ENCODE assay signal across 13 cellular contexts in genomic region chr17:77182773-77183172, GRCh38. TPM values are rescaled to one million over a fixed set of nuclear protein-coding genes. Genes with fewer than 3 reads are reported as not detected.
A peak's percentile ranks its signal among the peaks of the same experiment; 100 is the strongest.
DNase-seq lines count a peak whose midpoint lies in the region; TF ChIP-seq lines count a peak whose summit lies in the region.
"Had no signal": no experiment of that assay in that cellular context is flagged by ENCODE, and none has a peak within 500 bp of the region (broad histone marks: within the 10 kb centered on the region; RNA-seq: fewer than 3 reads in every experiment).

No MANE protein-coding gene starts in this region.

- no peaks in the 10 kb centered on the region for H3K79me1 ChIP-seq in trophoblast cell (ENCODE audit: low read length)

- no peak overlapping the region for H2AK5ac ChIP-seq in trophoblast cell (ENCODE audit: low read length)

- peaks cover 40% of the 10 kb centered on the region for H3K4me1 Mint-ChIP-seq in activated CD4-positive, alpha-beta T cell treated with anti-CD3 and anti-CD28 coated beads, Interleukin-2, amount 10 ng/mL, durations not matched to agents 24 days and 14 days
- peaks cover 51% of the 10 kb centered on the region for H3K4me1 Mint-ChIP-seq in dendritic cell treated with granulocyte-macrophage colony-stimulating factor and Interleukin-4, amounts not matched to agents 40 ng/mL and 50 ng/mL, for 4 days (ENCODE audit: low read depth)

- TF ChIP-seq CTCF in OCI-LY3 (IDR thresholded peaks at IDR 0.05; ENCODE audit: low read depth, low read length) (no peak), colonic mucosa (IDR thresholded peaks at IDR 0.05) (no peak)

- no peak overlapping the region for H2BK120ac ChIP-seq in trophoblast cell (ENCODE audit: insufficient read depth, low read length, poor library complexity)

- H3K4me2 ChIP-seq in OCI-LY3 (ENCODE audit: low read length) = peak overlapping the region; percentile 30; the same call in 1 of the 2 replicates
- no peak overlapping the region for H3K4me2 ChIP-seq in trophoblast cell (ENCODE audit: low read length)
- H3K4me2 ChIP-seq: A549 had no signal

- no peak overlapping the region for H2BK5ac ChIP-seq in trophoblast cell (ENCODE audit: low read depth, low read length, poor library complexity)

- H3K36me3 ChIP-seq in OCI-LY3 (replicated peaks; ENCODE audit: low read depth, low read length) = peaks cover 3% of the 10 kb centered on the region
- H3K36me3 ChIP-seq in trophoblast cell (ENCODE audit: control insufficient read depth in 1 of 2, insufficient read depth in 2 of 2, low read length in 2 of 2) = no peaks in the 10 kb centered on the region
- no peaks in the 10 kb centered on the region for H3K36me3 ChIP-seq in colonic mucosa
- H3K36me3 ChIP-seq: thoracic aorta had no signal

- no peak overlapping the region for H3K23ac ChIP-seq in trophoblast cell (ENCODE audit: low read length)

- H3K79me2 ChIP-seq in OCI-LY3 (ENCODE audit: low read length) (peaks cover 72% of the 10 kb centered on the region), trophoblast cell (ENCODE audit: control insufficient read depth, insufficient read depth, low read length, poor library complexity) (peaks cover 3% of the 10 kb centered on the region)

- peaks cover 28% of the 10 kb centered on the region for H3K36me3 Mint-ChIP-seq in activated CD4-positive, alpha-beta T cell treated with anti-CD3 and anti-CD28 coated beads, Interleukin-2, amount 10 ng/mL, durations not matched to agents 24 days and 14 days (ENCODE audit: low read depth)
- peaks cover 46% of the 10 kb centered on the region for H3K36me3 Mint-ChIP-seq in dendritic cell treated with granulocyte-macrophage colony-stimulating factor and Interleukin-4, amounts not matched to agents 40 ng/mL and 50 ng/mL, for 4 days (ENCODE audit: low read depth)

- H2AFZ ChIP-seq in OCI-LY3 (ENCODE audit: low read depth, low read length) (no peak overlapping the region), trophoblast cell (ENCODE audit: insufficient read depth, low read length, poor library complexity) (no peak overlapping the region)

- peak overlapping the region; percentile 90 for H3K27ac Mint-ChIP-seq in activated CD4-positive, alpha-beta T cell treated with anti-CD3 and anti-CD28 coated beads, Interleukin-2, amount 10 ng/mL, durations not matched to agents 24 days and 14 days
- peak overlapping the region; percentile 61 for H3K27ac Mint-ChIP-seq in dendritic cell treated with granulocyte-macrophage colony-stimulating factor and Interleukin-4, amounts not matched to agents 40 ng/mL and 50 ng/mL, for 4 days

- no peaks in the 10 kb centered on the region for H3K9me3 Mint-ChIP-seq in activated CD4-positive, alpha-beta T cell treated with anti-CD3 and anti-CD28 coated beads, Interleukin-2, amount 10 ng/mL, durations not matched to agents 24 days and 14 days
- no peaks in the 10 kb centered on the region for H3K9me3 Mint-ChIP-seq in dendritic cell treated with granulocyte-macrophage colony-stimulating factor and Interleukin-4, amounts not matched to agents 40 ng/mL and 50 ng/mL, for 4 days

- H3K4me3 ChIP-seq in OCI-LY3 (ENCODE audit: low read length) = no peak overlapping the region
- H3K4me3 ChIP-seq in trophoblast cell (ENCODE audit: low read depth, low read length) = no peak overlapping the region
- no peak overlapping the region for H3K4me3 ChIP-seq in colonic mucosa
- H3K4me3 ChIP-seq: A549, thoracic aorta had no signal

- no peak overlapping the region for H4K12ac ChIP-seq in trophoblast cell (ENCODE audit: low read depth, low read length)

- H3K4me1 ChIP-seq in OCI-LY3 (ENCODE audit: low read length) (peaks cover 21% of the 10 kb centered on the region), trophoblast cell (ENCODE audit: control insufficient read depth in 1 of 2, insufficient read depth in 2 of 2, low read length in 2 of 2) (peaks cover 8% of the 10 kb centered on the region in 2 experiments), colonic mucosa (no peaks in the 10 kb centered on the region)
- H3K4me1 ChIP-seq: A549 had no signal

- no peak overlapping the region for H4K91ac ChIP-seq in trophoblast cell (ENCODE audit: low read depth, low read length)

- no peak overlapping the region for H2BK12ac ChIP-seq in trophoblast cell (ENCODE audit: low read length)

- H3K27me3 ChIP-seq in OCI-LY3 (ENCODE audit: low read depth, low read length) = no peaks in the 10 kb centered on the region
- H3K27me3 ChIP-seq in trophoblast cell (ENCODE audit: insufficient read depth, low read length) = no peaks in the 10 kb centered on the region
- H3K27me3 ChIP-seq in colonic mucosa = no peaks in the 10 kb centered on the region

- no peak for DNase-seq in activated CD4-positive, alpha-beta T cell treated with anti-CD3 and anti-CD28 coated beads, Interleukin-2, amount 10 ng/mL, durations not matched to agents 24 days and 14 days
- DNase-seq in activated CD4-positive, alpha-beta T cell treated with anti-CD3 and anti-CD28 coated beads for 1 hour = no peak
- no peak for DNase-seq in trophoblast cell
- DNase-seq in colonic mucosa = no peak
- DNase-seq in HPDE6-E6E7 (ENCODE audit: extremely low spot score) = no peak
- no peak for DNase-seq in stimulated activated CD4-positive, alpha-beta T cell treated with anti-CD3 and anti-CD28 coated beads, Interleukin-12 subunit alpha, Interleukin-12 subunit beta, amount 100 ng/mL, for 4 hours
- DNase-seq: DMS79 treated with DMSO at 0.1 percent for 48 hours, foreskin fibroblast, islet precursor cell had no signal

- no peak overlapping the region for H3K4ac ChIP-seq in trophoblast cell (ENCODE audit: low read depth, low read length)

- H3K27ac ChIP-seq in OCI-LY3 (ENCODE audit: low read length) (no peak overlapping the region), trophoblast cell (ENCODE audit: low read depth, low read length) (no peak overlapping the region), colonic mucosa (no peak overlapping the region)
- H3K27ac ChIP-seq: A549, thoracic aorta had no signal

- H3K27me3 Mint-ChIP-seq in activated CD4-positive, alpha-beta T cell treated with anti-CD3 and anti-CD28 coated beads, Interleukin-2, amount 10 ng/mL, durations not matched to agents 24 days and 14 days = no peaks in the 10 kb centered on the region
- H3K27me3 Mint-ChIP-seq in dendritic cell treated with granulocyte-macrophage colony-stimulating factor and Interleukin-4, amounts not matched to agents 40 ng/mL and 50 ng/mL, for 4 days = no peaks in the 10 kb centered on the region

- H3K9ac ChIP-seq in OCI-LY3 (ENCODE audit: low read length) (no peak overlapping the region), trophoblast cell (ENCODE audit: low read length) (no peak overlapping the region), colonic mucosa (ENCODE audit: low read depth in 2 of 2, low read length in 2 of 2) (no peak overlapping the region)

- H3K4me3 Mint-ChIP-seq in activated CD4-positive, alpha-beta T cell treated with anti-CD3 and anti-CD28 coated beads, Interleukin-2, amount 10 ng/mL, durations not matched to agents 24 days and 14 days = peak overlapping the region; percentile 75
- peak overlapping the region; percentile 50 for H3K4me3 Mint-ChIP-seq in dendritic cell treated with granulocyte-macrophage colony-stimulating factor and Interleukin-4, amounts not matched to agents 40 ng/mL and 50 ng/mL, for 4 days

- H3K18ac ChIP-seq in trophoblast cell (ENCODE audit: low read length) = peak overlapping the region; percentile 56

- H4K20me1 ChIP-seq in OCI-LY3 (ENCODE audit: insufficient read depth, low read length) = peaks cover 46% of the 10 kb centered on the region

- intact Hi-C loops in activated CD4-positive, alpha-beta T cell treated with anti-CD3 and anti-CD28 coated beads, Interleukin-2, amount 10 ng/mL, durations not matched to agents 24 days and 14 days (cut with micrococcal nuclease) = no loop called here
- intact Hi-C loops in dendritic cell treated with granulocyte-macrophage colony-stimulating factor and Interleukin-4, amounts not matched to agents 40 ng/mL and 50 ng/mL, for 4 days (cut with micrococcal nuclease) = no loop called here
- intact Hi-C loops in colonic mucosa (cut with DNase I) = no loop called here

- no peak overlapping the region for H3K14ac ChIP-seq in trophoblast cell (ENCODE audit: low read length)

- no peak overlapping the region for H4K8ac ChIP-seq in trophoblast cell (ENCODE audit: low read depth, low read length)

- WGBS in trophoblast cell (ENCODE audit: extremely low coverage, insufficient coverage, insufficient read length) = no CpG with 5 or more reads among the region's 10 CpGs

- H3K9me3 ChIP-seq in OCI-LY3 (ENCODE audit: insufficient read depth, low read length) (no peaks in the 10 kb centered on the region), trophoblast cell (ENCODE audit: insufficient read depth, low read depth, low read length) (peaks cover 2% of the 10 kb centered on the region), colonic mucosa (no peaks in the 10 kb centered on the region)
- H3K9me3 ChIP-seq: A549, thoracic aorta had no signal

RNA-seq across cellular contexts. Expression of gene SEC14L1, which starts 42.0 kb away (rescaled TPM):
- total RNA-seq in activated CD4-positive, alpha-beta T cell treated with anti-CD3 and anti-CD28 coated beads, Interleukin-2, amount 10 ng/mL, durations not matched to agents 24 days and 14 days = 71.4 and 73.1 TPM in 2 replicates
- polyA plus RNA-seq in trophoblast cell (2013) = 71.4 and 71.6 TPM in 2 replicates
- total RNA-seq in colonic mucosa = 10 to 100 TPM; 31.0 to 38.8 TPM
